Comparison of ENCODE assay signal across 10 cellular contexts in genomic region chrX:136768469-136769084, GRCh38. TPM values are rescaled to one million over a fixed set of nuclear protein-coding genes. Genes with fewer than 3 reads are reported as not detected.
DNase-seq lines count a peak whose midpoint lies in the region; ATAC-seq, FAIRE-seq and TF ChIP-seq lines count a peak whose summit lies in the region.
"Had no signal": no experiment of that assay in that cellular context is flagged by ENCODE, and none has a peak within 500 bp of the region (broad histone marks: within the 10 kb centered on the region; RNA-seq: fewer than 3 reads in every experiment).

No MANE protein-coding gene starts in this region.

- H3K27me3 Mint-ChIP-seq in activated CD4-positive, alpha-beta T cell treated with anti-CD3 and anti-CD28 coated beads for 36 hours, result no peaks in the 10 kb centered on the region

- peak overlapping the region; percentile 73 for H3K4me3 Mint-ChIP-seq in activated CD4-positive, alpha-beta T cell treated with anti-CD3 and anti-CD28 coated beads for 36 hours

- TF ChIP-seq CTCF in H1 (IDR thresholded peaks at IDR 0.05; ENCODE audit: control extremely low read depth in 1 of 3, insufficient read depth in 1 of 3, low read depth in 1 of 3, low read length in 3 of 3) (no peak), WERI-Rb-1 (IDR thresholded peaks at IDR 0.05; ENCODE audit: low read depth, low read length) (no peak)

- POLR2A ChIA-PET in activated CD4-positive, alpha-beta T cell treated with anti-CD3 and anti-CD28 coated beads for 36 hours (lab: Charles Lee), result interaction anchor here (0.7 kb wide), 1 partner anchor 11 kb away, joined by 5 read pairs; no protein-coding TSS in a partner anchor
- POLR2A ChIA-PET in H1 (lab: Charles Lee; ENCODE audit: partially characterized antibody), result interaction anchor here (0.8 to 0.9 kb wide), 2 partner anchors 111 to 140 kb away, joined by 3 read pairs; no protein-coding TSS in a partner anchor

- TF ChIP-seq RAD21 in H1 (IDR thresholded peaks at IDR 0.05 in 1 of 2, conservative IDR thresholded peaks at IDR 0.05 in 1 of 2; ENCODE audit: low read depth in 2 of 2, low read length in 2 of 2), result no peak

- peak; percentile 24 for FAIRE-seq in H1 (lab: Jason Lieb, UNC)
- FAIRE-seq: colon had no signal

- H3K14ac ChIP-seq in H1 (ENCODE audit: insufficient read length), result no peak overlapping the region
- H3K14ac ChIP-seq in neuronal stem cell (ENCODE audit: low read length), result no peak overlapping the region

- peak; percentile 11 for DNase-seq in NCI-H82 (lab: John Stamatoyannopoulos, UW)
- no peak for DNase-seq in NCI-H82 treated with DMSO at 0.1 percent for 48 hours (lab: John Stamatoyannopoulos, UW; ENCODE audit: unreplicated experiment)
- DNase-seq in Kasumi-1 (lab: John Stamatoyannopoulos, UW), result peak; percentile 55 to 84
- DNase-seq in activated CD4-positive, alpha-beta T cell treated with anti-CD3 and anti-CD28 coated beads for 36 hours, result peak; percentile 75
- DNase-seq in H1 (ENCODE audit: low read depth in 1 of 2, low spot score in 2 of 2), result peak in 1 of 2 experiments; percentile 15
- DNase-seq in neuronal stem cell (ENCODE audit: low spot score), result no peak
- no peak for DNase-seq in WERI-Rb-1
- DNase-seq: DND-41 had no signal

- H3K4me3 ChIP-seq in H1 (ENCODE audit: extremely low read depth in 1 of 4, insufficient read depth in 2 of 4, low read depth in 3 of 4, low read length in 4 of 4) (peak overlapping the region in 1 of 4 experiments; percentile 71; a peak in 1 of 8 replicates), neuronal stem cell (ENCODE audit: low read length in 2 of 2) (no peak overlapping the region), WERI-Rb-1 (ENCODE audit: low read depth, low read length) (no peak overlapping the region)

- H3K23me2 ChIP-seq in H1 (ENCODE audit: low read depth, low read length), result peaks cover 3% of the 10 kb centered on the region; the same call in 1 of the 2 replicates

- peaks cover 0 to 6% (median under 1%) of the 10 kb centered on the region in 4 experiments; a peak in 3 of 7 replicates for H3K4me1 ChIP-seq in H1 (replicated peaks in 1 of 4; ENCODE audit: control insufficient read depth in 3 of 4, insufficient read depth in 4 of 4, low read length in 3 of 4)
- H3K4me1 ChIP-seq in neuronal stem cell (ENCODE audit: control insufficient read depth in 2 of 2, insufficient read depth in 1 of 2, low read depth in 1 of 2, low read length in 2 of 2), result peaks cover 0 to 3% of the 10 kb centered on the region in 2 donors

- no peak for TF ChIP-seq POLR2A in H1 (IDR thresholded peaks at IDR 0.05; ENCODE audit: control extremely low read depth in 1 of 2, low read depth in 2 of 2, low read length in 2 of 2)

- H4K8ac ChIP-seq in H1 (ENCODE audit: extremely low read depth, insufficient read depth, low read length) (no peak overlapping the region), neuronal stem cell (ENCODE audit: low read depth, low read length) (no peak overlapping the region)

- H3K56ac ChIP-seq in H1 (replicated peaks; ENCODE audit: insufficient read length, low read depth, low read length), result no peak overlapping the region

- H3K36me3 Mint-ChIP-seq in activated CD4-positive, alpha-beta T cell treated with anti-CD3 and anti-CD28 coated beads for 36 hours (ENCODE audit: low read depth), result peaks cover 16% of the 10 kb centered on the region

- H3K4ac ChIP-seq in H1 (replicated peaks; ENCODE audit: insufficient read length, low read depth, low read length) (no peak overlapping the region), neuronal stem cell (ENCODE audit: low read length) (no peak overlapping the region)

- H3K23ac ChIP-seq in H1 (ENCODE audit: insufficient read length) (no peak overlapping the region), neuronal stem cell (ENCODE audit: low read depth, low read length, poor library complexity) (no peak overlapping the region)

- H2AK5ac ChIP-seq in H1 (ENCODE audit: low read depth, low read length) (no peak overlapping the region), neuronal stem cell (ENCODE audit: low read depth, low read length) (no peak overlapping the region)

- H3K27ac ChIP-seq in H1 (ENCODE audit: low read depth, low read length) (no peak overlapping the region), neuronal stem cell (replicated peaks; ENCODE audit: low read length) (no peak overlapping the region), WERI-Rb-1 (no peak overlapping the region)

- CTCF ChIA-PET in activated CD4-positive, alpha-beta T cell treated with anti-CD3 and anti-CD28 coated beads for 36 hours (lab: Charles Lee), result interaction anchor here (1.2 kb wide), 1 partner anchor 71 kb away, joined by 3 read pairs; no protein-coding TSS in a partner anchor
- CTCF ChIA-PET in H1 (lab: Charles Lee; ENCODE audit: partially characterized antibody), result interaction anchor here (0.6 to 1.2 kb wide), 2 partner anchors 60 to 61 kb away, joined by 3 read pairs; no protein-coding TSS in a partner anchor

- peak; percentile 83 for ATAC-seq in activated CD4-positive, alpha-beta T cell treated with anti-CD3 and anti-CD28 coated beads for 36 hours
- ATAC-seq in GM21528 (IDR thresholded peaks at IDR 0.05; ENCODE audit: low FRiP score, unreplicated experiment), result no peak

- no peaks in the 10 kb centered on the region for H3K9me3 Mint-ChIP-seq in activated CD4-positive, alpha-beta T cell treated with anti-CD3 and anti-CD28 coated beads for 36 hours (ENCODE audit: low read depth)

- H3K36me3 ChIP-seq in H1 (ENCODE audit: control insufficient read depth in 2 of 4, insufficient read depth in 4 of 4, low read length in 3 of 4), result no peaks in the 10 kb centered on the region
- no peaks in the 10 kb centered on the region for H3K36me3 ChIP-seq in neuronal stem cell (replicated peaks in 1 of 2; ENCODE audit: control insufficient read depth in 2 of 2, insufficient read depth in 2 of 2, low read length in 2 of 2)
- no peaks in the 10 kb centered on the region for H3K36me3 ChIP-seq in WERI-Rb-1

- H3K27ac Mint-ChIP-seq in activated CD4-positive, alpha-beta T cell treated with anti-CD3 and anti-CD28 coated beads for 36 hours, result peak overlapping the region; percentile 85

- H2BK15ac ChIP-seq in H1 (ENCODE audit: low read length) (no peak overlapping the region), neuronal stem cell (ENCODE audit: low read length) (no peak overlapping the region)

- no peak overlapping the region for H2BK5ac ChIP-seq in H1 (ENCODE audit: low read depth, low read length)
- no peak overlapping the region for H2BK5ac ChIP-seq in neuronal stem cell (ENCODE audit: low read length)

- H3K4me1 Mint-ChIP-seq in activated CD4-positive, alpha-beta T cell treated with anti-CD3 and anti-CD28 coated beads for 36 hours, result peaks cover 49% of the 10 kb centered on the region

- WGBS in H1 (ENCODE audit: extremely low coverage in 1 of 2, insufficient coverage in 1 of 2, insufficient read length in 1 of 2, insufficient replicate concordance in 2 of 2, low coverage in 1 of 2, low lambda C conversion rate in 2 of 2, missing lambda C conversion rate in 1 of 2), 2 experiments, result 48% methylated on average over 7 of the region's 7 CpGs; no CpG with 5 or more reads in 1 of the 2 experiments
- no CpG with 5 or more reads among the region's 7 CpGs for WGBS in neuronal stem cell (ENCODE audit: extremely low coverage in 2 of 2, insufficient read length in 2 of 2, insufficient replicate concordance in 1 of 2), 2 donors

- no peak overlapping the region for H4K5ac ChIP-seq in H1 (ENCODE audit: insufficient read length, low read depth, low read length)

- H3K79me1 ChIP-seq in H1 (ENCODE audit: low read depth, low read length), result no peaks in the 10 kb centered on the region
- H3K79me1 ChIP-seq in neuronal stem cell (ENCODE audit: low read depth, low read length), result no peaks in the 10 kb centered on the region

- H2BK120ac ChIP-seq in H1 (replicated peaks; ENCODE audit: low read depth, low read length) (no peak overlapping the region), neuronal stem cell (ENCODE audit: low read depth, low read length) (no peak overlapping the region)

- H3K27me3 ChIP-seq in H1 (replicated peaks in 1 of 4; ENCODE audit: control insufficient read depth in 3 of 4, extremely low read depth in 1 of 4, insufficient read depth in 3 of 4, low read length in 3 of 4) (no peaks in the 10 kb centered on the region), neuronal stem cell (ENCODE audit: control insufficient read depth in 3 of 3, insufficient read depth in 3 of 3, low read depth in 1 of 3, low read length in 3 of 3) (peaks cover 0 to 7% (median 3%) of the 10 kb centered on the region in 3 experiments), WERI-Rb-1 (ENCODE audit: insufficient read depth, low read depth, severe bottlenecking) (peaks cover 50% of the 10 kb centered on the region)

- no peaks in the 10 kb centered on the region for H3K9me3 ChIP-seq in H1 (ENCODE audit: insufficient read depth in 2 of 2, low read depth in 1 of 2, low read length in 1 of 2)
- peaks cover 0 to 9% of the 10 kb centered on the region in 2 donors for H3K9me3 ChIP-seq in neuronal stem cell (replicated peaks in 1 of 2; ENCODE audit: control insufficient read depth in 2 of 2, insufficient read depth in 1 of 2, low read depth in 1 of 2, low read length in 2 of 2)
- H3K9me3 ChIP-seq in WERI-Rb-1 (ENCODE audit: severe bottlenecking), result peaks cover 6% of the 10 kb centered on the region

- H2BK20ac ChIP-seq in H1 (ENCODE audit: low read length), result no peak overlapping the region

- intact Hi-C loops in activated CD4-positive, alpha-beta T cell treated with anti-CD3 and anti-CD28 coated beads for 36 hours (cut with DNase I, micrococcal nuclease), result loop anchor here (1.0 to 5.0 kb wide), 6 partner anchors 11 to 181 kb away; no protein-coding TSS in a partner anchor

- H4K20me1 ChIP-seq in H1 (replicated peaks in 1 of 2; ENCODE audit: control insufficient read depth in 1 of 2, insufficient read depth in 2 of 2, low read length in 2 of 2), result no peaks in the 10 kb centered on the region

- H3K4me2 ChIP-seq in H1 (ENCODE audit: insufficient read depth in 1 of 2, low read depth in 2 of 2, low read length in 2 of 2), result peak overlapping the region in 1 of 2 experiments; percentile 86; a peak in 1 of 4 replicates
- no peak overlapping the region for H3K4me2 ChIP-seq in neuronal stem cell (ENCODE audit: insufficient read depth, low read length, poor library complexity, severe bottlenecking)

- TF ChIP-seq EP300 in H1 (IDR thresholded peaks at IDR 0.05; ENCODE audit: borderline replicate concordance in 1 of 2, low read depth in 2 of 2, low read length in 2 of 2), result no peak

- H3K18ac ChIP-seq in H1 (ENCODE audit: extremely low read depth, low read length) (no peak overlapping the region; the same call in 1 of the 2 replicates), neuronal stem cell (ENCODE audit: low read length) (no peak overlapping the region)

- H3K9ac ChIP-seq in H1 (replicated peaks in 1 of 4; ENCODE audit: extremely low read depth in 1 of 4, low read depth in 3 of 4, low read length in 3 of 4), result no peak overlapping the region
- H3K9ac ChIP-seq in neuronal stem cell (ENCODE audit: low read depth, low read length, poor library complexity), result no peak overlapping the region

- H2BK12ac ChIP-seq in H1 (ENCODE audit: low read depth, low read length) (no peak overlapping the region), neuronal stem cell (ENCODE audit: low read length) (no peak overlapping the region)

- H2AFZ ChIP-seq in H1 (ENCODE audit: low read length), result no peak overlapping the region
- H2AFZ ChIP-seq in neuronal stem cell (ENCODE audit: low read length), result peak overlapping the region; percentile 95

- H4K91ac ChIP-seq in H1 (replicated peaks; ENCODE audit: insufficient read length, low read length) (no peak overlapping the region), neuronal stem cell (ENCODE audit: low read depth, low read length, poor library complexity) (no peak overlapping the region)

- H3K79me2 ChIP-seq in H1 (ENCODE audit: control insufficient read depth in 1 of 2, insufficient read depth in 2 of 2, low read length in 2 of 2), result no peaks in the 10 kb centered on the region

RNA-seq across cellular contexts. Expression of gene ARHGEF6, which starts 12.2 kb away (rescaled TPM):
- total RNA-seq in activated CD4-positive, alpha-beta T cell treated with anti-CD3 and anti-CD28 coated beads for 36 hours, result 10 to 100 TPM; 44.5 to 53.6 TPM
- total RNA-seq in H1 (2021; fragmentation: NEBNext Ultra II Directional; extraction: Animal tissue kit (Norgen Biotek cat#: 25700)), result 3.6 TPM in 2 replicates
- polyA plus RNA-seq in H1 (2011; rRNA removed), result 2.1 and 3.7 TPM in 2 replicates
- 3.4 TPM for polyA plus RNA-seq in H1 (2011; cell fraction: cytosol; rRNA removed)
- polyA plus RNA-seq in H1 (2011; cell fraction: nucleus; rRNA removed), result 2.2 TPM
- 3.3 to 4.3 TPM (median 3.5 TPM) in 4 replicates for polyA plus RNA-seq in H1 (2012, experiment 1 of 2)
- polyA plus RNA-seq in H1 (2012, experiment 2 of 2), result 0.35 TPM
- 2.5 TPM for polyA plus RNA-seq in H1 (2013, experiment 1 of 2)
- 2.5 TPM for polyA plus RNA-seq in H1 (2013, experiment 2 of 2)
- polyA minus RNA-seq in H1 (2011; rRNA and poly(A)+ RNA removed), result 3.5 and 7.3 TPM in 2 replicates
- polyA minus RNA-seq in H1 (2011; cell fraction: cytosol; rRNA and poly(A)+ RNA removed), result 2.1 TPM
- polyA minus RNA-seq in H1 (2011; cell fraction: nucleus; rRNA and poly(A)+ RNA removed), result 2.7 TPM
- polyA plus RNA-seq in neuronal stem cell (2013, experiment 1 of 2), result 2.6 TPM
- 2.6 TPM for polyA plus RNA-seq in neuronal stem cell (2013, experiment 2 of 2)

Comparison
In these comparisons a context has a peak if more than half of its experiments do, and no peak if none do; other contexts are left out.
1. DNase-seq: peak in NCI-H82 (single experiment), Kasumi-1 (2 of 2) and activated CD4-positive, alpha-beta T cell treated with anti-CD3 and anti-CD28 coated beads for 36 hours (single experiment); none in NCI-H82 treated with DMSO at 0.1 percent for 48 hours (single experiment), neuronal stem cell (single experiment) and WERI-Rb-1 (single experiment).